11 cellular contexts compared by ENCODE assay signal in genomic region chr14:67357583-67358354, GRCh38. TPM values are rescaled to one million over a fixed set of nuclear protein-coding genes. Genes with fewer than 3 reads are reported as not detected.
DNase-seq lines count a peak whose midpoint lies in the region; ATAC-seq, FAIRE-seq and TF ChIP-seq lines count a peak whose summit lies in the region.
"Had no signal": no experiment of that assay in that cellular context is flagged by ENCODE, and none has a peak within 500 bp of the region (broad histone marks: within the 10 kb centered on the region; RNA-seq: fewer than 3 reads in every experiment).

No MANE protein-coding gene starts in this region.

- peaks cover 11% of the 10 kb centered on the region for H3K36me3 Mint-ChIP-seq in activated naive CD4-positive, alpha-beta T cell treated with anti-CD3 and anti-CD28 coated beads for 36 hours (ENCODE audit: low read depth)
- H3K36me3 Mint-ChIP-seq in T-helper 17 cell (ENCODE audit: low read depth) = peaks cover 2% of the 10 kb centered on the region

- H3K4me3 ChIP-seq in fibroblast of villous mesenchyme (ENCODE audit: low read depth, low read length) (peak overlapping the region; percentile 99), stomach (peak overlapping the region in 3 of 4 donors; percentile 79 to 95 (median 90))

- H3K9me3 Mint-ChIP-seq in activated naive CD4-positive, alpha-beta T cell treated with anti-CD3 and anti-CD28 coated beads for 36 hours = no peaks in the 10 kb centered on the region

- CTCF ChIA-PET in activated naive CD4-positive, alpha-beta T cell treated with anti-CD3 and anti-CD28 coated beads for 36 hours (lab: Charles Lee) = interaction anchor here (0.7 kb wide), 1 partner anchor 214 kb away, joined by 3 read pairs; no protein-coding TSS in a partner anchor

- peak overlapping the region in 1 of 5 donors; percentile 21 for H3K27ac ChIP-seq in stomach

- H3K36me3 ChIP-seq in stomach = peaks cover 0 to 10% (median 8%) of the 10 kb centered on the region in 4 donors

- TF ChIP-seq EP300 in stomach (IDR thresholded peaks at IDR 0.05) = no peak

- H3K4me1 Mint-ChIP-seq in activated naive CD4-positive, alpha-beta T cell treated with anti-CD3 and anti-CD28 coated beads for 36 hours (ENCODE audit: low read depth) = peaks cover 43% of the 10 kb centered on the region
- peaks cover 41% of the 10 kb centered on the region for H3K4me1 Mint-ChIP-seq in T-helper 17 cell

- TF ChIP-seq POLR2A in stomach (IDR thresholded peaks at IDR 0.05) = no peak

- TF ChIP-seq CTCF in fibroblast of villous mesenchyme (IDR thresholded peaks at IDR 0.05; ENCODE audit: insufficient read depth, low read depth, low read length) (no peak), stomach (IDR thresholded peaks at IDR 0.05) (no peak)

- H3K4me1 ChIP-seq in stomach = peaks cover 31 to 65% (median 56%) of the 10 kb centered on the region in 4 donors

- no peaks in the 10 kb centered on the region for H3K27me3 Mint-ChIP-seq in activated naive CD4-positive, alpha-beta T cell treated with anti-CD3 and anti-CD28 coated beads for 36 hours (ENCODE audit: low read depth)
- no peaks in the 10 kb centered on the region for H3K27me3 Mint-ChIP-seq in T-helper 17 cell

- H3K9me3 ChIP-seq in T-helper 17 cell (ENCODE audit: control insufficient read depth, low read length, poor library complexity, severe bottlenecking) = no peaks in the 10 kb centered on the region
- H3K9me3 ChIP-seq in stomach = no peaks in the 10 kb centered on the region

- intact Hi-C loops in activated naive CD4-positive, alpha-beta T cell treated with anti-CD3 and anti-CD28 coated beads for 36 hours (cut with micrococcal nuclease) = loop anchor here (2.0 to 5.0 kb wide), 2 partner anchors 175 to 317 kb away; partner anchors contain the start of genes PLEKHH1 and VTI1B
- intact Hi-C loops in stomach (cut with DNase I; ENCODE audit: low total_unique reads) = no loop called here

- 41 to 53% (median 46%) methylated on average over 13 of the region's 13 CpGs for WGBS in stomach, 5 donors

- FAIRE-seq in frontal cortex (lab: Jason Lieb, UNC) = no peak
- FAIRE-seq: H54 had no signal

- H3K27me3 ChIP-seq in stomach = no peaks in the 10 kb centered on the region

- DNase-seq in activated naive CD4-positive, alpha-beta T cell treated with anti-CD3 and anti-CD28 coated beads for 36 hours = no peak
- DNase-seq in activated naive CD4-positive, alpha-beta T cell (lab: John Stamatoyannopoulos, UW) = no peak
- no peak for DNase-seq in T-helper 17 cell
- peak; percentile 38 for DNase-seq in fibroblast of villous mesenchyme (ENCODE audit: low read depth)
- DNase-seq in stomach = no peak
- no peak for DNase-seq in DMS114 treated with DMSO at 0.1 percent for 48 hours (lab: John Stamatoyannopoulos, UW; ENCODE audit: unreplicated experiment)
- no peak for DNase-seq in UCSD-AML1 (lab: John Stamatoyannopoulos, UW; ENCODE audit: unreplicated experiment)
- DNase-seq in frontal cortex (ENCODE audit: low spot score in 2 of 2) = no peak
- DNase-seq: activated naive CD4-positive, alpha-beta T cell treated with Interleukin-2 at 50 U/mL for 16 hours; NCI-H146 had no signal

- H3K27ac Mint-ChIP-seq in activated naive CD4-positive, alpha-beta T cell treated with anti-CD3 and anti-CD28 coated beads for 36 hours = peak overlapping the region; percentile 5
- H3K27ac Mint-ChIP-seq in T-helper 17 cell = peak overlapping the region; percentile 98

- peak overlapping the region; percentile 98 for H3K4me3 Mint-ChIP-seq in activated naive CD4-positive, alpha-beta T cell treated with anti-CD3 and anti-CD28 coated beads for 36 hours
- H3K4me3 Mint-ChIP-seq in T-helper 17 cell = peak overlapping the region; percentile 69

- no peak for ATAC-seq in T-helper 17 cell

RNA-seq across cellular contexts. Expression of gene ATP6V1D, which starts 1.8 kb away (rescaled TPM):
- total RNA-seq in activated naive CD4-positive, alpha-beta T cell treated with anti-CD3 and anti-CD28 coated beads for 36 hours = 10 to 100 TPM; 16.5 to 19.9 TPM
- total RNA-seq in T-helper 17 cell (10 to 100 TPM; 41.0 to 47.4 TPM), fibroblast of villous mesenchyme (109 and 168 TPM in 2 replicates), stomach (100 to 1,000 TPM in 2 of 5 donors, 10 to 100 TPM in 3; 43.3 to 192 (median 99.6) TPM), frontal cortex (159 TPM)
- polyA plus RNA-seq in stomach = 10 to 100 TPM; 53.5 to 86.0 (median 66.5) TPM

RNA-seq across cellular contexts. Expression of gene EIF2S1, which starts 2.4 kb away (rescaled TPM):
- total RNA-seq in activated naive CD4-positive, alpha-beta T cell treated with anti-CD3 and anti-CD28 coated beads for 36 hours = 100 to 1,000 TPM; 186 to 196 TPM
- total RNA-seq in T-helper 17 cell = 10 to 100 TPM; 38.4 to 49.7 TPM
- total RNA-seq in fibroblast of villous mesenchyme = 176 and 221 TPM in 2 replicates
- total RNA-seq in stomach = 100 to 1,000 TPM in 1 of 5 donors, 10 to 100 TPM in 4; 15.6 to 149 (median 26.8) TPM
- polyA plus RNA-seq in stomach = 10 to 100 TPM; 32.8 to 73.3 (median 67.0) TPM
- 128 TPM for total RNA-seq in frontal cortex

RNA-seq across cellular contexts. Expression of gene PLEK2, which starts 54.2 kb away (rescaled TPM):
- 1 to 10 TPM; 2.2 to 3.2 TPM for total RNA-seq in activated naive CD4-positive, alpha-beta T cell treated with anti-CD3 and anti-CD28 coated beads for 36 hours
- total RNA-seq in T-helper 17 cell = 1 to 10 TPM; 1.7 to 2.1 TPM
- total RNA-seq in fibroblast of villous mesenchyme = 2.2 and 4.5 TPM in 2 replicates
- total RNA-seq in stomach = 100 to 1,000 TPM in 1 of 5 donors, 10 to 100 TPM in 2, 1 to 10 TPM in 1, not detected in 1; 6.5 to 203 (median 26.5) TPM
- 10 to 100 TPM; 13.5 to 39.0 (median 20.0) TPM for polyA plus RNA-seq in stomach
- total RNA-seq in frontal cortex = 0.41 TPM
